Comparison of ENCODE assay signal across 1 cellular context in the genomic region with DNA sequence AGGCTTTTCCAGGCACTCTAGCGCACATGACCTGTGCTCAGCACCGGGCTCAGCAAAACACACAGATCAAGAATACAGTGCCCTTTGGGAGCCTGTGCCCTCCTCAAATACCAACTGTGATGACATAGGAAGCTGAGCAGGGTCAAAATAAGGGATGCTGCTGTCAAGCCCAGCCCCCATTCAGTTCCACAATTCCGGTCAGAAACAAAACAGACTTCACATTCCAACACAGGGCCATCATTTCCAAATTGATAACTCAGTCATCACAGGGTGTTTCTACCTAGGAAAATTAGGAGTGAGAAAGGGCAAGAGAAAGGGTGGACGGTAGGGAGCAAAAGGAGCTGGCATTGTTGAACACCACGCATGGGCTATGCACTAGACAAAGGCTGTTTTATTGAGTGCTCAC.
TF ChIP-seq lines count a peak whose summit lies in the region.

No MANE protein-coding gene starts in this region.

TF ChIP-seq in IMR-90, 13 proteins besides CTCF, POLR2A, EP300 and RAD21:
- TF ChIP-seq, protein P1, sequence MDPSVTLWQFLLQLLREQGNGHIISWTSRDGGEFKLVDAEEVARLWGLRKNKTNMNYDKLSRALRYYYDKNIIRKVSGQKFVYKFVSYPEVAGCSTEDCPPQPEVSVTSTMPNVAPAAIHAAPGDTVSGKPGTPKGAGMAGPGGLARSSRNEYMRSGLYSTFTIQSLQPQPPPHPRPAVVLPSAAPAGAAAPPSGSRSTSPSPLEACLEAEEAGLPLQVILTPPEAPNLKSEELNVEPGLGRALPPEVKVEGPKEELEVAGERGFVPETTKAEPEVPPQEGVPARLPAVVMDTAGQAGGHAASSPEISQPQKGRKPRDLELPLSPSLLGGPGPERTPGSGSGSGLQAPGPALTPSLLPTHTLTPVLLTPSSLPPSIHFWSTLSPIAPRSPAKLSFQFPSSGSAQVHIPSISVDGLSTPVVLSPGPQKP (IDR thresholded peaks at IDR 0.05; ENCODE audit: borderline replicate concordance, low read depth, low read length), result no peak
- TF ChIP-seq CEBPB (IDR thresholded peaks at IDR 0.05; ENCODE audit: low read depth, low read length) (no peak), NFE2L2 (IDR thresholded peaks at IDR 0.05; ENCODE audit: low read depth, low read length) (no peak), RFX5 (IDR thresholded peaks at IDR 0.05; ENCODE audit: low read depth, low read length) (no peak), MAZ (IDR thresholded peaks at IDR 0.05; ENCODE audit: borderline replicate concordance, low read depth, low read length) (no peak), SMC3 (IDR thresholded peaks at IDR 0.05; ENCODE audit: low read depth, low read length) (no peak), USF2 (IDR thresholded peaks at IDR 0.05; ENCODE audit: low read depth, low read length) (no peak), MXI1 (IDR thresholded peaks at IDR 0.05; ENCODE audit: borderline replicate concordance, low read depth, low read length) (no peak), MAFK (IDR thresholded peaks at IDR 0.05; ENCODE audit: low read depth, low read length) (no peak), CHD1 (IDR thresholded peaks at IDR 0.05; ENCODE audit: low read depth, low read length) (no peak), FOS (IDR thresholded peaks at IDR 0.05; ENCODE audit: low read depth, low read length) (no peak), RCOR1 (IDR thresholded peaks at IDR 0.05; ENCODE audit: insufficient replicate concordance, low read length) (no peak), BHLHE40 (IDR thresholded peaks at IDR 0.05; ENCODE audit: low read depth, low read length) (no peak)
